ENCODE assay signal across 7 cellular contexts in genomic region chr1:160781914-160782689, GRCh38. TPM values are rescaled to one million over a fixed set of nuclear protein-coding genes. Genes with fewer than 3 reads are reported as not detected.
DNase-seq lines count a peak whose midpoint lies in the region; ATAC-seq, FAIRE-seq and TF ChIP-seq lines count a peak whose summit lies in the region.

No MANE protein-coding gene starts in this region.

- TF ChIP-seq CTCF in OCI-LY3 (IDR thresholded peaks at IDR 0.05; ENCODE audit: low read depth, low read length), result no peak

- H2AFZ ChIP-seq in OCI-LY3 (ENCODE audit: low read depth, low read length) (peak overlapping the region; percentile 49), trophoblast cell (ENCODE audit: insufficient read depth, low read length, poor library complexity) (peak overlapping the region; percentile 11)

- H3K4me3 ChIP-seq in OCI-LY3 (ENCODE audit: low read length), result peak overlapping the region; percentile 32
- no peak overlapping the region for H3K4me3 ChIP-seq in trophoblast cell (ENCODE audit: low read depth, low read length)

- peak overlapping the region; percentile 48 for H3K14ac ChIP-seq in trophoblast cell (ENCODE audit: low read length)

- H2BK12ac ChIP-seq in trophoblast cell (ENCODE audit: low read length), result peak overlapping the region; percentile 46

- H3K4me2 ChIP-seq in OCI-LY3 (ENCODE audit: low read length) (peak overlapping the region; percentile 67), trophoblast cell (ENCODE audit: low read length) (no peak overlapping the region)

- H3K27me3 ChIP-seq in OCI-LY3 (ENCODE audit: low read depth, low read length), result no peaks in the 10 kb centered on the region
- no peaks in the 10 kb centered on the region for H3K27me3 ChIP-seq in trophoblast cell (ENCODE audit: insufficient read depth, low read length)

- H3K36me3 ChIP-seq in OCI-LY3 (replicated peaks; ENCODE audit: low read depth, low read length), result no peaks in the 10 kb centered on the region
- H3K36me3 ChIP-seq in trophoblast cell (ENCODE audit: control insufficient read depth in 1 of 2, insufficient read depth in 2 of 2, low read length in 2 of 2), result no peaks in the 10 kb centered on the region

- no peak overlapping the region for H3K23ac ChIP-seq in trophoblast cell (ENCODE audit: low read length)

- peaks cover 14% of the 10 kb centered on the region for H3K79me1 ChIP-seq in trophoblast cell (ENCODE audit: low read length)

- ATAC-seq in GM19023 (IDR thresholded peaks at IDR 0.05; ENCODE audit: unreplicated experiment), result peak; percentile 81
- peak; percentile 85 for ATAC-seq in HG02678 (IDR thresholded peaks at IDR 0.05; ENCODE audit: unreplicated experiment)

- H4K20me1 ChIP-seq in OCI-LY3 (ENCODE audit: insufficient read depth, low read length), result no peaks in the 10 kb centered on the region

- H3K27ac ChIP-seq in OCI-LY3 (ENCODE audit: low read length) (peak overlapping the region; percentile 73), trophoblast cell (ENCODE audit: low read depth, low read length) (peak overlapping the region; percentile 64)

- peak overlapping the region; percentile 28; the same call in 1 of the 2 replicates for H3K9ac ChIP-seq in OCI-LY3 (ENCODE audit: low read length)
- no peak overlapping the region for H3K9ac ChIP-seq in trophoblast cell (ENCODE audit: low read length)

- WGBS in trophoblast cell (ENCODE audit: extremely low coverage, insufficient coverage, insufficient read length), result no CpG with 5 or more reads among the region's 9 CpGs

- H4K8ac ChIP-seq in trophoblast cell (ENCODE audit: low read depth, low read length), result peak overlapping the region; percentile 50

- H4K91ac ChIP-seq in trophoblast cell (ENCODE audit: low read depth, low read length), result peak overlapping the region; percentile 87

- no peak for TF ChIP-seq POLR2A in H54 (IDR thresholded peaks at IDR 0.05; ENCODE audit: low read depth, low read length)

- peak overlapping the region; percentile 75 for H2BK120ac ChIP-seq in trophoblast cell (ENCODE audit: insufficient read depth, low read length, poor library complexity)

- H3K18ac ChIP-seq in trophoblast cell (ENCODE audit: low read length), result peak overlapping the region; percentile 26

- H3K4ac ChIP-seq in trophoblast cell (ENCODE audit: low read depth, low read length), result no peak overlapping the region

- H3K79me2 ChIP-seq in OCI-LY3 (ENCODE audit: low read length), result no peaks in the 10 kb centered on the region
- H3K79me2 ChIP-seq in trophoblast cell (ENCODE audit: control insufficient read depth, insufficient read depth, low read length, poor library complexity), result peaks cover 5% of the 10 kb centered on the region

- H3K9me3 ChIP-seq in OCI-LY3 (ENCODE audit: insufficient read depth, low read length) (no peaks in the 10 kb centered on the region), trophoblast cell (ENCODE audit: insufficient read depth, low read depth, low read length) (no peaks in the 10 kb centered on the region)

- H2BK5ac ChIP-seq in trophoblast cell (ENCODE audit: low read depth, low read length, poor library complexity), result peak overlapping the region; percentile 59

- H4K12ac ChIP-seq in trophoblast cell (ENCODE audit: low read depth, low read length), result no peak overlapping the region

- no peak for FAIRE-seq in H54 (lab: Jason Lieb, UNC)

- DNase-seq in trophoblast cell, result no peak
- no peak for DNase-seq in H54 (ENCODE audit: insufficient read length, low spot score)
- no peak for DNase-seq in COLO829 (ENCODE audit: low spot score)
- no peak for DNase-seq in NCI-H446 (lab: John Stamatoyannopoulos, UW)

- peak overlapping the region; percentile 22 for H2AK5ac ChIP-seq in trophoblast cell (ENCODE audit: low read length)

- H3K4me1 ChIP-seq in OCI-LY3 (ENCODE audit: low read length) (peaks cover 42% of the 10 kb centered on the region), trophoblast cell (ENCODE audit: control insufficient read depth in 1 of 2, insufficient read depth in 2 of 2, low read length in 2 of 2) (peaks cover 14 to 18% of the 10 kb centered on the region in 2 experiments)

RNA-seq across cellular contexts. Expression of gene LY9, which starts 13.9 kb away (rescaled TPM):
- 0.22 and 0.26 TPM in 2 replicates for polyA plus RNA-seq in trophoblast cell (2013)

RNA-seq across cellular contexts. Expression of gene SLAMF7, which starts 43.1 kb away (rescaled TPM):
- 0.12 and 0.15 TPM in 2 replicates for polyA plus RNA-seq in trophoblast cell (2013)
